ENCODE assay signal across 12 cellular contexts in genomic region chr7:143389316-143390097, GRCh38. TPM values are rescaled to one million over a fixed set of nuclear protein-coding genes. Genes with fewer than 3 reads are reported as not detected.
DNase-seq lines count a peak whose midpoint lies in the region; ATAC-seq and TF ChIP-seq lines count a peak whose summit lies in the region.
"Had no signal": no experiment of that assay in that cellular context is flagged by ENCODE, and none has a peak within 500 bp of the region (broad histone marks: within the 10 kb centered on the region; RNA-seq: fewer than 3 reads in every experiment).

No MANE protein-coding gene starts in this region.

- H3K9me3 Mint-ChIP-seq in effector memory CD8-positive, alpha-beta T cell = no peaks in the 10 kb centered on the region
- H3K9me3 Mint-ChIP-seq: naive B cell had no signal

- H3K27me3 ChIP-seq in parathyroid adenoma (ENCODE audit: control insufficient read depth, insufficient read depth, low read length) = no peaks in the 10 kb centered on the region

- no peaks in the 10 kb centered on the region for H3K36me3 ChIP-seq in parathyroid adenoma (ENCODE audit: control insufficient read depth, insufficient read depth, low read length)

- peaks cover 22% of the 10 kb centered on the region for H3K4me1 ChIP-seq in parathyroid adenoma

- no peak overlapping the region for H3K4me2 ChIP-seq in parathyroid adenoma (ENCODE audit: low read length)

- H3K79me2 ChIP-seq in parathyroid adenoma = no peaks in the 10 kb centered on the region

- no peak overlapping the region for H3K4me3 ChIP-seq in parathyroid adenoma (ENCODE audit: low read depth, low read length)

- H3K9ac ChIP-seq in parathyroid adenoma = no peak overlapping the region

- no peak overlapping the region for H2AFZ ChIP-seq in parathyroid adenoma

- H3K36me3 Mint-ChIP-seq in effector memory CD8-positive, alpha-beta T cell (ENCODE audit: insufficient read depth) = peaks cover 27% of the 10 kb centered on the region

- no peak for ATAC-seq in effector memory CD8-positive, alpha-beta T cell (replicated peaks)
- ATAC-seq in GM18858 (IDR thresholded peaks at IDR 0.05; ENCODE audit: unreplicated experiment) (no peak), HG03457 (IDR thresholded peaks at IDR 0.05; ENCODE audit: unreplicated experiment) (no peak)

- H3K27ac ChIP-seq in parathyroid adenoma = peak overlapping the region; percentile 24
- H3K27ac ChIP-seq: WERI-Rb-1 had no signal

- peak; percentile 26 for DNase-seq in Daoy (ENCODE audit: low read depth)
- DNase-seq in RKO (ENCODE audit: low spot score) = peak; percentile 43
- DNase-seq in effector memory CD8-positive, alpha-beta T cell = no peak
- DNase-seq in middle frontal gyrus (ENCODE audit: extremely low spot score, low spot score) = no peak
- DNase-seq: DMS53, naive B cell, NCI-H446, small intestine, WERI-Rb-1 had no signal

- H3K4me1 Mint-ChIP-seq in effector memory CD8-positive, alpha-beta T cell (ENCODE audit: low read depth in 2 of 2) = peaks cover 12% of the 10 kb centered on the region in 2 donors
- H3K4me1 Mint-ChIP-seq: naive B cell had no signal

- no peak overlapping the region for H3K4me3 Mint-ChIP-seq in effector memory CD8-positive, alpha-beta T cell
- H3K4me3 Mint-ChIP-seq: naive B cell had no signal

- no peaks in the 10 kb centered on the region for H3K9me3 ChIP-seq in parathyroid adenoma (ENCODE audit: control insufficient read depth, low read length)

- peak; percentile 13 for TF ChIP-seq CTCF in parathyroid adenoma (IDR thresholded peaks at IDR 0.05)

- peak overlapping the region; percentile 11 to 19 for H3K27ac Mint-ChIP-seq in effector memory CD8-positive, alpha-beta T cell

- H3K27me3 Mint-ChIP-seq in effector memory CD8-positive, alpha-beta T cell = no peaks in the 10 kb centered on the region
- H3K27me3 Mint-ChIP-seq: naive B cell had no signal

RNA-seq across cellular contexts. Expression of gene ZYX, which starts 8.4 kb away (rescaled TPM):
- total RNA-seq in Daoy (2014; rRNA removed; shearing (Covaris generic)) = 121 and 128 TPM in 2 replicates

RNA-seq across cellular contexts. Expression of gene EPHA1, which starts 19.1 kb away (rescaled TPM):
- total RNA-seq in Daoy (2014; rRNA removed; shearing (Covaris generic)) = 0.09 TPM in 1 of 2 replicates, not detected in the other

RNA-seq across cellular contexts. Expression of gene FAM131B, which starts 27.0 kb away (rescaled TPM):
- total RNA-seq in Daoy (2014; rRNA removed; shearing (Covaris generic)) = 2.2 and 4.0 TPM in 2 replicates

RNA-seq across cellular contexts. Expression of gene TAS2R60, which starts 53.7 kb away (rescaled TPM):
- not detected in 2 replicates for total RNA-seq in Daoy (2014; rRNA removed; shearing (Covaris generic))

Comparison
In these comparisons a context has a peak if more than half of its experiments do, and no peak if none do; other contexts are left out.
1. DNase-seq: peak in Daoy (single experiment) and RKO (single experiment); none in effector memory CD8-positive, alpha-beta T cell (0 of 3) and middle frontal gyrus (single experiment).